In genomic region chr2:16359961-16360360, GRCh38 we compare ENCODE assay signal across 1 cellular context.
TF ChIP-seq lines count a peak whose summit lies in the region.

No MANE protein-coding gene starts in this region.

TF ChIP-seq in K562, 482 proteins besides CTCF, POLR2A, EP300 and RAD21 (continued from another document):
- TF ChIP-seq, protein P1, sequence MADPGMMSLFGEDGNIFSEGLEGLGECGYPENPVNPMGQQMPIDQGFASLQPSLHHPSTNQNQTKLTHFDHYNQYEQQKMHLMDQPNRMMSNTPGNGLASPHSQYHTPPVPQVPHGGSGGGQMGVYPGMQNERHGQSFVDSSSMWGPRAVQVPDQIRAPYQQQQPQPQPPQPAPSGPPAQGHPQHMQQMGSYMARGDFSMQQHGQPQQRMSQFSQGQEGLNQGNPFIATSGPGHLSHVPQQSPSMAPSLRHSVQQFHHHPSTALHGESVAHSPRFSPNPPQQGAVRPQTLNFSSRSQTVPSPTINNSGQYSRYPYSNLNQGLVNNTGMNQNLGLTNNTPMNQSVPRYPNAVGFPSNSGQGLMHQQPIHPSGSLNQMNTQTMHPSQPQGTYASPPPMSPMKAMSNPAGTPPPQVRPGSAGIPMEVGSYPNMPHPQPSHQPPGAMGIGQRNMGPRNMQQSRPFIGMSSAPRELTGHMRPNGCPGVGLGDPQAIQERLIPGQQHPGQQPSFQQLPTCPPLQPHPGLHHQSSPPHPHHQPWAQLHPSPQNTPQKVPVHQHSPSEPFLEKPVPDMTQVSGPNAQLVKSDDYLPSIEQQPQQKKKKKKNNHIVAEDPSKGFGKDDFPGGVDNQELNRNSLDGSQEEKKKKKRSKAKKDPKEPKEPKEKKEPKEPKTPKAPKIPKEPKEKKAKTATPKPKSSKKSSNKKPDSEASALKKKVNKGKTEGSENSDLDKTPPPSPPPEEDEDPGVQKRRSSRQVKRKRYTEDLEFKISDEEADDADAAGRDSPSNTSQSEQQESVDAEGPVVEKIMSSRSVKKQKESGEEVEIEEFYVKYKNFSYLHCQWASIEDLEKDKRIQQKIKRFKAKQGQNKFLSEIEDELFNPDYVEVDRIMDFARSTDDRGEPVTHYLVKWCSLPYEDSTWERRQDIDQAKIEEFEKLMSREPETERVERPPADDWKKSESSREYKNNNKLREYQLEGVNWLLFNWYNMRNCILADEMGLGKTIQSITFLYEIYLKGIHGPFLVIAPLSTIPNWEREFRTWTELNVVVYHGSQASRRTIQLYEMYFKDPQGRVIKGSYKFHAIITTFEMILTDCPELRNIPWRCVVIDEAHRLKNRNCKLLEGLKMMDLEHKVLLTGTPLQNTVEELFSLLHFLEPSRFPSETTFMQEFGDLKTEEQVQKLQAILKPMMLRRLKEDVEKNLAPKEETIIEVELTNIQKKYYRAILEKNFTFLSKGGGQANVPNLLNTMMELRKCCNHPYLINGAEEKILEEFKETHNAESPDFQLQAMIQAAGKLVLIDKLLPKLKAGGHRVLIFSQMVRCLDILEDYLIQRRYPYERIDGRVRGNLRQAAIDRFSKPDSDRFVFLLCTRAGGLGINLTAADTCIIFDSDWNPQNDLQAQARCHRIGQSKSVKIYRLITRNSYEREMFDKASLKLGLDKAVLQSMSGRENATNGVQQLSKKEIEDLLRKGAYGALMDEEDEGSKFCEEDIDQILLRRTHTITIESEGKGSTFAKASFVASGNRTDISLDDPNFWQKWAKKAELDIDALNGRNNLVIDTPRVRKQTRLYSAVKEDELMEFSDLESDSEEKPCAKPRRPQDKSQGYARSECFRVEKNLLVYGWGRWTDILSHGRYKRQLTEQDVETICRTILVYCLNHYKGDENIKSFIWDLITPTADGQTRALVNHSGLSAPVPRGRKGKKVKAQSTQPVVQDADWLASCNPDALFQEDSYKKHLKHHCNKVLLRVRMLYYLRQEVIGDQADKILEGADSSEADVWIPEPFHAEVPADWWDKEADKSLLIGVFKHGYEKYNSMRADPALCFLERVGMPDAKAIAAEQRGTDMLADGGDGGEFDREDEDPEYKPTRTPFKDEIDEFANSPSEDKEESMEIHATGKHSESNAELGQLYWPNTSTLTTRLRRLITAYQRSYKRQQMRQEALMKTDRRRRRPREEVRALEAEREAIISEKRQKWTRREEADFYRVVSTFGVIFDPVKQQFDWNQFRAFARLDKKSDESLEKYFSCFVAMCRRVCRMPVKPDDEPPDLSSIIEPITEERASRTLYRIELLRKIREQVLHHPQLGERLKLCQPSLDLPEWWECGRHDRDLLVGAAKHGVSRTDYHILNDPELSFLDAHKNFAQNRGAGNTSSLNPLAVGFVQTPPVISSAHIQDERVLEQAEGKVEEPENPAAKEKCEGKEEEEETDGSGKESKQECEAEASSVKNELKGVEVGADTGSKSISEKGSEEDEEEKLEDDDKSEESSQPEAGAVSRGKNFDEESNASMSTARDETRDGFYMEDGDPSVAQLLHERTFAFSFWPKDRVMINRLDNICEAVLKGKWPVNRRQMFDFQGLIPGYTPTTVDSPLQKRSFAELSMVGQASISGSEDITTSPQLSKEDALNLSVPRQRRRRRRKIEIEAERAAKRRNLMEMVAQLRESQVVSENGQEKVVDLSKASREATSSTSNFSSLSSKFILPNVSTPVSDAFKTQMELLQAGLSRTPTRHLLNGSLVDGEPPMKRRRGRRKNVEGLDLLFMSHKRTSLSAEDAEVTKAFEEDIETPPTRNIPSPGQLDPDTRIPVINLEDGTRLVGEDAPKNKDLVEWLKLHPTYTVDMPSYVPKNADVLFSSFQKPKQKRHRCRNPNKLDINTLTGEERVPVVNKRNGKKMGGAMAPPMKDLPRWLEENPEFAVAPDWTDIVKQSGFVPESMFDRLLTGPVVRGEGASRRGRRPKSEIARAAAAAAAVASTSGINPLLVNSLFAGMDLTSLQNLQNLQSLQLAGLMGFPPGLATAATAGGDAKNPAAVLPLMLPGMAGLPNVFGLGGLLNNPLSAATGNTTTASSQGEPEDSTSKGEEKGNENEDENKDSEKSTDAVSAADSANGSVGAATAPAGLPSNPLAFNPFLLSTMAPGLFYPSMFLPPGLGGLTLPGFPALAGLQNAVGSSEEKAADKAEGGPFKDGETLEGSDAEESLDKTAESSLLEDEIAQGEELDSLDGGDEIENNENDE (IDR thresholded peaks at IDR 0.05; ENCODE audit: low read depth, low read length) = no peak
